In the genomic region with DNA sequence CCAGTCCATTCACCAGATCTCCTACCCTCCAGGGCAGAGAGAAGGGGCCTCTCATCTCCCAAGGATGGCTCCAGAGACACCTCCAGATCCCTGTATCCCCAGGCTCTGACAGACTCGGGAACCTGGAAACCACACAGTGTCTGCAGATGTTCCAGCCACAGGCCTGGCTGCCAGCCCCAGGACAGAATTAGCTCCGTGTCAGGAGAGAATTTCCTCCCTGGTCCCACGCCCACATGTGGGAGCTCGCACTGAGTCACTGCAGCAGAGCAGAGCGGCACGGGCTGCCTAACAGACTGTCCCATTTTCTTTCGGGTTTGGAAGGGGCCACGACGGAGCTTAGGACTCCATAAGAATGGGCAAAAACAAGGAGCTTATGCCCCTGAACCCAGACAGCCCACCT, we compare ENCODE assay signal across 8 cellular contexts. TPM values are rescaled to one million over a fixed set of nuclear protein-coding genes. Genes with fewer than 3 reads are reported as not detected.
A peak's percentile ranks its signal among the peaks of the same experiment; 100 is the strongest.
DNase-seq lines count a peak whose midpoint lies in the region; ATAC-seq lines count a peak whose summit lies in the region.

No MANE protein-coding gene starts in this region.

- H3K9me3 ChIP-seq in mucosa of rectum (ENCODE audit: control insufficient read depth in 2 of 2, low read length in 2 of 2), result no peaks in the 10 kb centered on the region

- peak overlapping the region; percentile 72 to 95 for H3K27ac Mint-ChIP-seq in effector memory CD8-positive, alpha-beta T cell

- peaks cover 13% of the 10 kb centered on the region for H3K36me3 Mint-ChIP-seq in effector memory CD8-positive, alpha-beta T cell (ENCODE audit: insufficient read depth)

- peak overlapping the region; percentile 61 for H3K27ac ChIP-seq in mucosa of rectum (ENCODE audit: low read depth in 2 of 2, low read length in 2 of 2)

- ATAC-seq in effector memory CD8-positive, alpha-beta T cell (replicated peaks), result no peak
- ATAC-seq in HG02884 (IDR thresholded peaks at IDR 0.05; ENCODE audit: unreplicated experiment), result no peak
- no peak for ATAC-seq in HG03108 (IDR thresholded peaks at IDR 0.05; ENCODE audit: unreplicated experiment)
- no peak for ATAC-seq in HG02870 (IDR thresholded peaks at IDR 0.05; ENCODE audit: unreplicated experiment)
- ATAC-seq in HG02571 (IDR thresholded peaks at IDR 0.05; ENCODE audit: unreplicated experiment), result no peak

- H3K36me3 ChIP-seq in mucosa of rectum (ENCODE audit: control insufficient read depth in 2 of 2, insufficient read depth in 2 of 2, low read length in 2 of 2), result no peaks in the 10 kb centered on the region

- peaks cover 9 to 38% of the 10 kb centered on the region in 2 donors for H3K4me1 ChIP-seq in mucosa of rectum (ENCODE audit: control insufficient read depth in 2 of 2, insufficient read depth in 2 of 2, low read length in 2 of 2)

- H3K9ac ChIP-seq in mucosa of rectum (ENCODE audit: low read depth in 1 of 2, low read length in 2 of 2), result peak overlapping the region in 1 of 2 donors; percentile 7

- peak overlapping the region in 1 of 2 donors; percentile 15 for H3K4me3 ChIP-seq in mucosa of rectum (ENCODE audit: low read length in 2 of 2)

- H3K9me3 Mint-ChIP-seq in effector memory CD8-positive, alpha-beta T cell, result no peaks in the 10 kb centered on the region

- DNase-seq in A172 (ENCODE audit: low spot score) (peak; percentile 76), LHCN-M2 (ENCODE audit: low read depth) (peak; percentile 96)
- DNase-seq in effector memory CD8-positive, alpha-beta T cell, result no peak

- H3K27me3 ChIP-seq in mucosa of rectum (ENCODE audit: control insufficient read depth in 2 of 2, insufficient read depth in 2 of 2, low read length in 2 of 2), result no peaks in the 10 kb centered on the region

- peaks cover 0 to 60% of the 10 kb centered on the region in 2 donors for H3K27me3 Mint-ChIP-seq in effector memory CD8-positive, alpha-beta T cell

- H3K4me1 Mint-ChIP-seq in effector memory CD8-positive, alpha-beta T cell (ENCODE audit: low read depth in 2 of 2), result peaks cover 40 to 61% of the 10 kb centered on the region in 2 donors

- peak overlapping the region in 1 of 2 donors; percentile 79 for H3K4me3 Mint-ChIP-seq in effector memory CD8-positive, alpha-beta T cell

RNA-seq across cellular contexts. Expression of gene CMKLR1, which starts 33.6 kb away (rescaled TPM):
- total RNA-seq in A172 (2014; rRNA removed; shearing (Covaris generic)), result not detected in 2 replicates
- 15.4 and 17.1 TPM in 2 replicates for total RNA-seq in LHCN-M2 (2014; rRNA removed)
- 8.9 TPM for polyA plus RNA-seq in LHCN-M2 (2012)

Comparison
In these comparisons a context has a peak if more than half of its experiments do, and no peak if none do; other contexts are left out.
1. DNase-seq: peak in A172 (single experiment) and LHCN-M2 (single experiment); none in effector memory CD8-positive, alpha-beta T cell (0 of 3).
2. RNA of gene CMKLR1, which starts 33.6 kb away (total RNA-seq): 15.4 to 17.1 TPM in LHCN-M2; not detected in A172; every median in the first group is over 10 times any median in the second.